Comparison of ENCODE assay signal across 18 cellular contexts in the genomic region with DNA sequence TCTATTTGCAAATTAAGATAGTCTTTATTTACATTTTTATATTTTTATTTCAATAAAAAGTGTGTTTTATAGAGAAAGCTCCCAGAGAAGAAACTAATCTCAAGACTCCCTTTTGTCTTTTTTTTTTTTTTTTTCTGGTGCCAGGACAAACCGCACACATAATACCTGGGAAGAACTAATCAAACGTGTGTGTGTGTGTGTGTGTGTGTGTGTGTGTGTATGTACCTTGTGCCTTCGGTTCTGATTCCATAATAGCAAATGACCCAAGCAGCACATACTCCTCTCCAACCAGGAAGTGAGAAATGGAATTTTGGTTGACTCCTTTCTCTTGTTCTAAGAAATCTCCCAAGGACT.
DNase-seq lines count a peak whose midpoint lies in the region; ATAC-seq and TF ChIP-seq lines count a peak whose summit lies in the region.
"Had no signal": no experiment of that assay in that cellular context is flagged by ENCODE, and none has a peak within 500 bp of the region (broad histone marks: within the 10 kb centered on the region; RNA-seq: fewer than 3 reads in every experiment).

No MANE protein-coding gene starts in this region.

- H3K36me3 ChIP-seq in heart right ventricle, result no peaks in the 10 kb centered on the region
- H3K36me3 ChIP-seq in adrenal gland (replicated peaks in 1 of 2), result no peaks in the 10 kb centered on the region
- H3K36me3 ChIP-seq in right lobe of liver, result no peaks in the 10 kb centered on the region
- no peaks in the 10 kb centered on the region for H3K36me3 ChIP-seq in tibial nerve
- H3K36me3 ChIP-seq: gastrocnemius medialis, neural progenitor cell had no signal

- ATAC-seq in heart right ventricle (no peak), right lobe of liver (no peak), HG03442 (IDR thresholded peaks at IDR 0.05; ENCODE audit: unreplicated experiment) (no peak), GM21367 (IDR thresholded peaks at IDR 0.05; ENCODE audit: unreplicated experiment) (no peak)
- ATAC-seq: A549; activated T-cell treated with anti-CD3 and anti-CD28 coated beads, Interleukin-2, amount 50 U/mL, for 4 hours; gastrocnemius medialis; psoas muscle had no signal

- no peaks in the 10 kb centered on the region for H3K9me3 ChIP-seq in heart right ventricle
- H3K9me3 ChIP-seq in adrenal gland (replicated peaks in 1 of 3), result no peaks in the 10 kb centered on the region
- H3K9me3 ChIP-seq in right lobe of liver, result no peaks in the 10 kb centered on the region
- H3K9me3 ChIP-seq in tibial nerve, result no peaks in the 10 kb centered on the region
- H3K9me3 ChIP-seq: A549, gastrocnemius medialis, psoas muscle had no signal

- DNase-seq in heart right ventricle (no peak), cardiac septum (ENCODE audit: low spot score) (no peak), adrenal gland (no peak), right lobe of liver (no peak), tibial nerve (ENCODE audit: low spot score in 2 of 2) (no peak), head of caudate nucleus (no peak)
- DNase-seq: activated B cell treated with CpG ODN at 0.5 μM for 24 hours; activated CD4-positive, alpha-beta memory T cell treated with anti-CD3 and anti-CD28 coated beads, Interleukin-2, amount 10 ng/mL, durations not matched to agents 7 days and 5 days; activated naive CD4-positive, alpha-beta T cell treated with Interleukin-2 at 50 U/mL for 16 hours; activated T-cell treated with anti-CD3 and anti-CD28 coated beads, Interleukin-2, amount 50 U/mL, for 4 hours; gastrocnemius medialis; HFFc6; NCI-H1694 had no signal

- no peaks in the 10 kb centered on the region for H3K27me3 ChIP-seq in heart right ventricle
- no peaks in the 10 kb centered on the region for H3K27me3 ChIP-seq in adrenal gland
- no peaks in the 10 kb centered on the region for H3K27me3 ChIP-seq in right lobe of liver
- H3K27me3 ChIP-seq in tibial nerve, result no peaks in the 10 kb centered on the region
- H3K27me3 ChIP-seq: gastrocnemius medialis had no signal

- peak overlapping the region; percentile 14 to 84 (median 60) for H3K27ac ChIP-seq in heart right ventricle
- H3K27ac ChIP-seq in adrenal gland, result peak overlapping the region in 4 of 5 donors; percentile 54 to 90 (median 70)
- peak overlapping the region in 2 of 3 donors; percentile 40 to 43 for H3K27ac ChIP-seq in right lobe of liver
- peak overlapping the region; percentile 40 to 90 (median 61) for H3K27ac ChIP-seq in tibial nerve
- H3K27ac ChIP-seq: A549, neural progenitor cell, psoas muscle had no signal

- TF ChIP-seq POLR2A in adrenal gland (IDR thresholded peaks at IDR 0.05) (no peak), right lobe of liver (IDR thresholded peaks at IDR 0.05) (no peak), tibial nerve (IDR thresholded peaks at IDR 0.05) (no peak)

- no peak for TF ChIP-seq CTCF in heart right ventricle (IDR thresholded peaks at IDR 0.05)
- TF ChIP-seq CTCF in adrenal gland (IDR thresholded peaks at IDR 0.05), result no peak
- no peak for TF ChIP-seq CTCF in right lobe of liver (IDR thresholded peaks at IDR 0.05)
- no peak for TF ChIP-seq CTCF in tibial nerve (IDR thresholded peaks at IDR 0.05)

- H3K4me1 ChIP-seq in heart right ventricle (peaks cover 11 to 72% (median 40%) of the 10 kb centered on the region in 9 donors), adrenal gland (replicated peaks in 1 of 2) (peaks cover 43 to 73% of the 10 kb centered on the region in 2 donors), right lobe of liver (peaks cover 0 to 6% (median 2%) of the 10 kb centered on the region in 4 donors), tibial nerve (peaks cover 0 to 81% (median 36%) of the 10 kb centered on the region in 4 donors)
- H3K4me1 ChIP-seq: A549, psoas muscle had no signal

- WGBS in heart right ventricle, 2 donors, result 23 to 34% methylated on average over 3 of the region's 3 CpGs
- 22 to 34% (median 30%) methylated on average over 3 of the region's 3 CpGs for WGBS in adrenal gland, 4 donors
- 36% methylated on average over 3 of the region's 3 CpGs for WGBS in right lobe of liver (ENCODE audit: insufficient coverage, low coverage, low lambda C conversion rate, missing lambda C conversion rate)
- 22 to 27% methylated on average over 3 of the region's 3 CpGs for WGBS in tibial nerve, 2 donors

- H3K4me3 ChIP-seq in heart right ventricle, result no peak overlapping the region
- H3K4me3 ChIP-seq in adrenal gland, result no peak overlapping the region
- no peak overlapping the region for H3K4me3 ChIP-seq in right lobe of liver
- no peak overlapping the region for H3K4me3 ChIP-seq in tibial nerve
- H3K4me3 ChIP-seq: A549, gastrocnemius medialis, neural progenitor cell, psoas muscle had no signal

- TF ChIP-seq EP300 in tibial nerve (IDR thresholded peaks at IDR 0.05), result no peak

- intact Hi-C loops in heart right ventricle (cut with DNase I), result no loop called here
- intact Hi-C loops in cardiac septum (cut with DNase I), result no loop called here
- intact Hi-C loops in adrenal gland (cut with DNase I), result loop anchor here in 1 of 2 donors (5.0 kb wide), 1 partner anchor 63 kb away; the partner anchor contains the start of gene ST3GAL4
- intact Hi-C loops in right lobe of liver (cut with DNase I), result no loop called here
- intact Hi-C loops in head of caudate nucleus (cut with DNase I), result no loop called here
